11 cellular contexts compared by ENCODE assay signal in genomic region chr4:81756973-81757372, GRCh38.
DNase-seq lines count a peak whose midpoint lies in the region; ATAC-seq, FAIRE-seq and TF ChIP-seq lines count a peak whose summit lies in the region.
"Had no signal": no experiment of that assay in that cellular context is flagged by ENCODE, and none has a peak within 500 bp of the region (broad histone marks: within the 10 kb centered on the region; RNA-seq: fewer than 3 reads in every experiment).

No MANE protein-coding gene starts in this region.

- DNase-seq in activated T-cell treated with anti-CD3 and anti-CD28 coated beads, Interleukin-2, amount 50 U/mL, for 72 hours = no peak
- DNase-seq in activated T-cell treated with anti-CD3 and anti-CD28 coated beads, Interleukin-2, amount 50 U/mL, for 48 hours = no peak
- DNase-seq in WTC11 (ENCODE audit: low spot score) (no peak), HT-29 (ENCODE audit: low spot score) (no peak), frontal cortex (ENCODE audit: low spot score in 2 of 2) (no peak)
- DNase-seq in stimulated activated CD4-positive, alpha-beta T cell treated with anti-CD3 and anti-CD28 coated beads, Interleukin-2, amount 100 ng/mL, for 48 hours = no peak
- DNase-seq: kidney glomerular epithelial cell; stimulated activated CD4-positive, alpha-beta T cell treated with anti-CD3 and anti-CD28 coated beads, Interleukin-2, amount 100 ng/mL, for 24 hours had no signal

- no peak overlapping the region for H3K4me3 Mint-ChIP-seq in activated T-cell treated with anti-CD3 and anti-CD28 coated beads, Interleukin-2, amount 50 U/mL, for 72 hours
- no peak overlapping the region for H3K4me3 Mint-ChIP-seq in WTC11
- H3K4me3 Mint-ChIP-seq: activated T-helper 17 cell treated with anti-CD3 and anti-CD28 coated beads, Interleukin-2, amount 50 U/mL, for 72 hours had no signal

- no peak for ATAC-seq in activated T-cell treated with anti-CD3 and anti-CD28 coated beads, Interleukin-2, amount 50 U/mL, for 72 hours (replicated peaks in 1 of 2)
- ATAC-seq in HG02642 (IDR thresholded peaks at IDR 0.05; ENCODE audit: poor library complexity, unreplicated experiment) = peak; percentile 90
- peak; percentile 87 for ATAC-seq in HG03439 (IDR thresholded peaks at IDR 0.05; ENCODE audit: unreplicated experiment)
- no peak for ATAC-seq in WTC11
- ATAC-seq: activated T-helper 17 cell treated with anti-CD3 and anti-CD28 coated beads, Interleukin-2, amount 50 U/mL, for 72 hours had no signal

- CTCF ChIA-PET in WTC11 (lab: Charles Lee) = interaction anchor here (0.6 kb wide), 1 partner anchor 65 kb away, joined by 4 read pairs; no protein-coding TSS in a partner anchor

- no peak for TF ChIP-seq CTCF in WTC11 (IDR thresholded peaks at IDR 0.05)

- H3K27me3 Mint-ChIP-seq in activated T-cell treated with anti-CD3 and anti-CD28 coated beads, Interleukin-2, amount 50 U/mL, for 72 hours (ENCODE audit: low read depth) = no peaks in the 10 kb centered on the region
- H3K27me3 Mint-ChIP-seq in WTC11 (ENCODE audit: low read depth) = no peaks in the 10 kb centered on the region
- H3K27me3 Mint-ChIP-seq: activated T-helper 17 cell treated with anti-CD3 and anti-CD28 coated beads, Interleukin-2, amount 50 U/mL, for 72 hours had no signal

- no peaks in the 10 kb centered on the region for H3K36me3 Mint-ChIP-seq in activated T-cell treated with anti-CD3 and anti-CD28 coated beads, Interleukin-2, amount 50 U/mL, for 72 hours (ENCODE audit: insufficient read depth in 2 of 2)
- H3K36me3 Mint-ChIP-seq in WTC11 = no peaks in the 10 kb centered on the region

- H3K27ac Mint-ChIP-seq in activated T-cell treated with anti-CD3 and anti-CD28 coated beads, Interleukin-2, amount 50 U/mL, for 72 hours = peak overlapping the region; percentile 12
- H3K27ac Mint-ChIP-seq in WTC11 = no peak overlapping the region
- H3K27ac Mint-ChIP-seq: activated T-helper 17 cell treated with anti-CD3 and anti-CD28 coated beads, Interleukin-2, amount 50 U/mL, for 72 hours had no signal

- H3K9me3 Mint-ChIP-seq in activated T-cell treated with anti-CD3 and anti-CD28 coated beads, Interleukin-2, amount 50 U/mL, for 72 hours = no peaks in the 10 kb centered on the region
- no peaks in the 10 kb centered on the region for H3K9me3 Mint-ChIP-seq in WTC11
- H3K9me3 Mint-ChIP-seq: activated T-helper 17 cell treated with anti-CD3 and anti-CD28 coated beads, Interleukin-2, amount 50 U/mL, for 72 hours had no signal

- POLR2A ChIA-PET in WTC11 (lab: Charles Lee) = no interaction called here

- peaks cover 12% of the 10 kb centered on the region for H3K4me1 Mint-ChIP-seq in activated T-cell treated with anti-CD3 and anti-CD28 coated beads, Interleukin-2, amount 50 U/mL, for 72 hours (ENCODE audit: low read depth)
- H3K4me1 Mint-ChIP-seq in WTC11 = no peaks in the 10 kb centered on the region

- no peak for FAIRE-seq in frontal cortex (lab: Jason Lieb, UNC)

TF ChIP-seq in WTC11, 78 proteins besides CTCF, POLR2A, EP300 and RAD21:
- TF ChIP-seq ZNF121 (CRISPR knock-in tag; IDR thresholded peaks at IDR 0.05) = no peak
- TF ChIP-seq USF1 (CRISPR knock-in tag; IDR thresholded peaks at IDR 0.05) = no peak
- TF ChIP-seq ZNF281 (CRISPR knock-in tag; IDR thresholded peaks at IDR 0.05) = no peak
- no peak for TF ChIP-seq AFF4 (CRISPR knock-in tag; IDR thresholded peaks at IDR 0.05; ENCODE audit: borderline replicate concordance)
TF ChIP-seq in WTC11: peak in this region for 0.

Comparison
In these comparisons a context has a peak if more than half of its experiments do, and no peak if none do; other contexts are left out.
1. ATAC-seq: peak in HG02642 (single experiment) and HG03439 (single experiment); none in activated T-cell treated with anti-CD3 and anti-CD28 coated beads, Interleukin-2, amount 50 U/mL, for 72 hours (0 of 2) and WTC11 (single experiment).